ENCODE assay signal across 1 cellular context in the genomic region with DNA sequence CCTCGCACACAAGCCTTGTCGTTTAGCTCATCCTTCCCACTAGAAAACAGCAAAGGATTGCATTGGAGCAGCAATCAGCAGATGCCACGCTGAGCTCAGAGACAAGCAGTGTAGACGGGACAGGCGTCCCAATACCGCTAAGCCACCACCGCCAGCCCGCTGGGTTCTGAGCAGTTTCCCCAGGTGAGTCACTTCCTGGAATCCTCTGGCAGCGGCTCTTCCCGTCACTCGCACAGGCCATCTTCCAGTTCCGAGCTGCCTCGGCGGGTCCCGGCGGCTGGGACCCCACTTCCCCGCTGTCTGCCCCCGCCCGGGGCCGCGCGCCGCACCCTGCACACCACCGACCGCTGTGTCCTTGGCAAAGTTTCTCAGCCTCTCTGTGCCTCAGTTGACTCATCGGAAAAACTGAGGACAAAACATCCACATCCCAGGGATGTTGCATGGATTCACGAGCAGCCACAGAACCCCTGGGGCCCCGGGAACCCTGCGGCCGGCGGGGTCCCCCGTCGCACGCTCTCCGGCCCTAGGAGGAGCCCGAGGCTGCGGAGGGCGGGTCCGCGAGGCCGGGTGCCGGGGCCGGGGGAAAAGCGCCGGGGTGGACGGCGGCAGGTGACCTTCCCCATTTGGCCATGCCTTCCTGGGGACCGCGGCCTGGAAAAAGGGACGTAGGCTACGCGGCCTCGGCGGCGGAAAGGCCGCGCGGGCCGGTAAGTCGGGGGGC.
TF ChIP-seq lines count a peak whose summit lies in the region.

No MANE protein-coding gene starts in this region.

TF ChIP-seq in HepG2, 621 proteins besides CTCF, POLR2A, EP300 and RAD21 (continued from another document and continues in another):
- TF ChIP-seq, protein P1, sequence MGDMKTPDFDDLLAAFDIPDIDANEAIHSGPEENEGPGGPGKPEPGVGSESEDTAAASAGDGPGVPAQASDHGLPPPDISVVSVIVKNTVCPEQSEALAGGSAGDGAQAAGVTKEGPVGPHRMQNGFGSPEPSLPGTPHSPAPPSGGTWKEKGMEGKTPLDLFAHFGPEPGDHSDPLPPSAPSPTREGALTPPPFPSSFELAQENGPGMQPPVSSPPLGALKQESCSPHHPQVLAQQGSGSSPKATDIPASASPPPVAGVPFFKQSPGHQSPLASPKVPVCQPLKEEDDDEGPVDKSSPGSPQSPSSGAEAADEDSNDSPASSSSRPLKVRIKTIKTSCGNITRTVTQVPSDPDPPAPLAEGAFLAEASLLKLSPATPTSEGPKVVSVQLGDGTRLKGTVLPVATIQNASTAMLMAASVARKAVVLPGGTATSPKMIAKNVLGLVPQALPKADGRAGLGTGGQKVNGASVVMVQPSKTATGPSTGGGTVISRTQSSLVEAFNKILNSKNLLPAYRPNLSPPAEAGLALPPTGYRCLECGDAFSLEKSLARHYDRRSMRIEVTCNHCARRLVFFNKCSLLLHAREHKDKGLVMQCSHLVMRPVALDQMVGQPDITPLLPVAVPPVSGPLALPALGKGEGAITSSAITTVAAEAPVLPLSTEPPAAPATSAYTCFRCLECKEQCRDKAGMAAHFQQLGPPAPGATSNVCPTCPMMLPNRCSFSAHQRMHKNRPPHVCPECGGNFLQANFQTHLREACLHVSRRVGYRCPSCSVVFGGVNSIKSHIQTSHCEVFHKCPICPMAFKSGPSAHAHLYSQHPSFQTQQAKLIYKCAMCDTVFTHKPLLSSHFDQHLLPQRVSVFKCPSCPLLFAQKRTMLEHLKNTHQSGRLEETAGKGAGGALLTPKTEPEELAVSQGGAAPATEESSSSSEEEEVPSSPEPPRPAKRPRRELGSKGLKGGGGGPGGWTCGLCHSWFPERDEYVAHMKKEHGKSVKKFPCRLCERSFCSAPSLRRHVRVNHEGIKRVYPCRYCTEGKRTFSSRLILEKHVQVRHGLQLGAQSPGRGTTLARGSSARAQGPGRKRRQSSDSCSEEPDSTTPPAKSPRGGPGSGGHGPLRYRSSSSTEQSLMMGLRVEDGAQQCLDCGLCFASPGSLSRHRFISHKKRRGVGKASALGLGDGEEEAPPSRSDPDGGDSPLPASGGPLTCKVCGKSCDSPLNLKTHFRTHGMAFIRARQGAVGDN (CRISPR knock-in tag; IDR thresholded peaks at IDR 0.05) = peak; percentile 50
- no peak for TF ChIP-seq PAX8 (CRISPR knock-in tag; IDR thresholded peaks at IDR 0.05; ENCODE audit: borderline replicate concordance)
- no peak for TF ChIP-seq ZC3H4 (CRISPR knock-in tag; IDR thresholded peaks at IDR 0.05; ENCODE audit: borderline replicate concordance)
- TF ChIP-seq ZNF776 (CRISPR knock-in tag; IDR thresholded peaks at IDR 0.05) = no peak
- TF ChIP-seq SNAPC2 (CRISPR knock-in tag; IDR thresholded peaks at IDR 0.05) = no peak
- peak; percentile 65 for TF ChIP-seq ZNF501 (CRISPR knock-in tag; IDR thresholded peaks at IDR 0.05)
- TF ChIP-seq HOXA5 (CRISPR knock-in tag; IDR thresholded peaks at IDR 0.05) = no peak
- TF ChIP-seq ZNF451 (CRISPR knock-in tag; IDR thresholded peaks at IDR 0.05) = no peak
- no peak for TF ChIP-seq ZBTB38 (CRISPR knock-in tag; IDR thresholded peaks at IDR 0.05)
- TF ChIP-seq ZSCAN31 (CRISPR knock-in tag; IDR thresholded peaks at IDR 0.05; ENCODE audit: low read depth) = no peak
- TF ChIP-seq ZNF382 (CRISPR knock-in tag; IDR thresholded peaks at IDR 0.05; ENCODE audit: borderline replicate concordance) = no peak
- peak; percentile 41; the same call in 1 of the 2 replicates for TF ChIP-seq ZNF121 (CRISPR knock-in tag; IDR thresholded peaks at IDR 0.05)
- TF ChIP-seq, protein P2, sequence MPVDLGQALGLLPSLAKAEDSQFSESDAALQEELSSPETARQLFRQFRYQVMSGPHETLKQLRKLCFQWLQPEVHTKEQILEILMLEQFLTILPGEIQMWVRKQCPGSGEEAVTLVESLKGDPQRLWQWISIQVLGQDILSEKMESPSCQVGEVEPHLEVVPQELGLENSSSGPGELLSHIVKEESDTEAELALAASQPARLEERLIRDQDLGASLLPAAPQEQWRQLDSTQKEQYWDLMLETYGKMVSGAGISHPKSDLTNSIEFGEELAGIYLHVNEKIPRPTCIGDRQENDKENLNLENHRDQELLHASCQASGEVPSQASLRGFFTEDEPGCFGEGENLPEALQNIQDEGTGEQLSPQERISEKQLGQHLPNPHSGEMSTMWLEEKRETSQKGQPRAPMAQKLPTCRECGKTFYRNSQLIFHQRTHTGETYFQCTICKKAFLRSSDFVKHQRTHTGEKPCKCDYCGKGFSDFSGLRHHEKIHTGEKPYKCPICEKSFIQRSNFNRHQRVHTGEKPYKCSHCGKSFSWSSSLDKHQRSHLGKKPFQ (CRISPR knock-in tag; IDR thresholded peaks at IDR 0.05; ENCODE audit: insufficient replicate concordance) = no peak
- no peak for TF ChIP-seq ZNF296 (CRISPR knock-in tag; conservative IDR thresholded peaks at IDR 0.05)
- TF ChIP-seq, protein P3, sequence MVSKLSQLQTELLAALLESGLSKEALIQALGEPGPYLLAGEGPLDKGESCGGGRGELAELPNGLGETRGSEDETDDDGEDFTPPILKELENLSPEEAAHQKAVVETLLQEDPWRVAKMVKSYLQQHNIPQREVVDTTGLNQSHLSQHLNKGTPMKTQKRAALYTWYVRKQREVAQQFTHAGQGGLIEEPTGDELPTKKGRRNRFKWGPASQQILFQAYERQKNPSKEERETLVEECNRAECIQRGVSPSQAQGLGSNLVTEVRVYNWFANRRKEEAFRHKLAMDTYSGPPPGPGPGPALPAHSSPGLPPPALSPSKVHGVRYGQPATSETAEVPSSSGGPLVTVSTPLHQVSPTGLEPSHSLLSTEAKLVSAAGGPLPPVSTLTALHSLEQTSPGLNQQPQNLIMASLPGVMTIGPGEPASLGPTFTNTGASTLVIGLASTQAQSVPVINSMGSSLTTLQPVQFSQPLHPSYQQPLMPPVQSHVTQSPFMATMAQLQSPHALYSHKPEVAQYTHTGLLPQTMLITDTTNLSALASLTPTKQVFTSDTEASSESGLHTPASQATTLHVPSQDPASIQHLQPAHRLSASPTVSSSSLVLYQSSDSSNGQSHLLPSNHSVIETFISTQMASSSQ (IDR thresholded peaks at IDR 0.05; ENCODE audit: low read depth) = no peak
- TF ChIP-seq, protein P3 (CRISPR knock-in tag; IDR thresholded peaks at IDR 0.05; ENCODE audit: borderline replicate concordance) = no peak
- TF ChIP-seq MTA1 (CRISPR knock-in tag; IDR thresholded peaks at IDR 0.05; ENCODE audit: borderline replicate concordance) = no peak
- TF ChIP-seq, protein P4, sequence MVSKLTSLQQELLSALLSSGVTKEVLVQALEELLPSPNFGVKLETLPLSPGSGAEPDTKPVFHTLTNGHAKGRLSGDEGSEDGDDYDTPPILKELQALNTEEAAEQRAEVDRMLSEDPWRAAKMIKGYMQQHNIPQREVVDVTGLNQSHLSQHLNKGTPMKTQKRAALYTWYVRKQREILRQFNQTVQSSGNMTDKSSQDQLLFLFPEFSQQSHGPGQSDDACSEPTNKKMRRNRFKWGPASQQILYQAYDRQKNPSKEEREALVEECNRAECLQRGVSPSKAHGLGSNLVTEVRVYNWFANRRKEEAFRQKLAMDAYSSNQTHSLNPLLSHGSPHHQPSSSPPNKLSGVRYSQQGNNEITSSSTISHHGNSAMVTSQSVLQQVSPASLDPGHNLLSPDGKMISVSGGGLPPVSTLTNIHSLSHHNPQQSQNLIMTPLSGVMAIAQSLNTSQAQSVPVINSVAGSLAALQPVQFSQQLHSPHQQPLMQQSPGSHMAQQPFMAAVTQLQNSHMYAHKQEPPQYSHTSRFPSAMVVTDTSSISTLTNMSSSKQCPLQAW (CRISPR knock-in tag; IDR thresholded peaks at IDR 0.05) = no peak
- TF ChIP-seq ZBTB8A (CRISPR knock-in tag; IDR thresholded peaks at IDR 0.05; ENCODE audit: borderline replicate concordance, low read depth) = no peak
- TF ChIP-seq SALL1 (CRISPR knock-in tag; IDR thresholded peaks at IDR 0.05) = no peak; the same call in 1 of the 2 replicates
- TF ChIP-seq, protein P5, sequence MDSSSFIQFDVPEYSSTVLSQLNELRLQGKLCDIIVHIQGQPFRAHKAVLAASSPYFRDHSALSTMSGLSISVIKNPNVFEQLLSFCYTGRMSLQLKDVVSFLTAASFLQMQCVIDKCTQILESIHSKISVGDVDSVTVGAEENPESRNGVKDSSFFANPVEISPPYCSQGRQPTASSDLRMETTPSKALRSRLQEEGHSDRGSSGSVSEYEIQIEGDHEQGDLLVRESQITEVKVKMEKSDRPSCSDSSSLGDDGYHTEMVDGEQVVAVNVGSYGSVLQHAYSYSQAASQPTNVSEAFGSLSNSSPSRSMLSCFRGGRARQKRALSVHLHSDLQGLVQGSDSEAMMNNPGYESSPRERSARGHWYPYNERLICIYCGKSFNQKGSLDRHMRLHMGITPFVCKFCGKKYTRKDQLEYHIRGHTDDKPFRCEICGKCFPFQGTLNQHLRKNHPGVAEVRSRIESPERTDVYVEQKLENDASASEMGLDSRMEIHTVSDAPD (CRISPR knock-in tag; IDR thresholded peaks at IDR 0.05) = no peak
- TF ChIP-seq ARNTL (CRISPR knock-in tag; IDR thresholded peaks at IDR 0.05) = peak; percentile 2; the same call in 1 of the 2 replicates
- TF ChIP-seq SP1 (IDR thresholded peaks at IDR 0.05) = no peak
- no peak for TF ChIP-seq SP1 (CRISPR knock-in tag; IDR thresholded peaks at IDR 0.05)
- no peak for TF ChIP-seq ZNF850 (CRISPR knock-in tag; conservative IDR thresholded peaks at IDR 0.05)
- TF ChIP-seq, protein P6, sequence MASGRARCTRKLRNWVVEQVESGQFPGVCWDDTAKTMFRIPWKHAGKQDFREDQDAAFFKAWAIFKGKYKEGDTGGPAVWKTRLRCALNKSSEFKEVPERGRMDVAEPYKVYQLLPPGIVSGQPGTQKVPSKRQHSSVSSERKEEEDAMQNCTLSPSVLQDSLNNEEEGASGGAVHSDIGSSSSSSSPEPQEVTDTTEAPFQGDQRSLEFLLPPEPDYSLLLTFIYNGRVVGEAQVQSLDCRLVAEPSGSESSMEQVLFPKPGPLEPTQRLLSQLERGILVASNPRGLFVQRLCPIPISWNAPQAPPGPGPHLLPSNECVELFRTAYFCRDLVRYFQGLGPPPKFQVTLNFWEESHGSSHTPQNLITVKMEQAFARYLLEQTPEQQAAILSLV (CRISPR knock-in tag; IDR thresholded peaks at IDR 0.05; ENCODE audit: borderline replicate concordance) = peak; percentile 64; the same call in 1 of the 2 replicates
- TF ChIP-seq SMYD3 (CRISPR knock-in tag; IDR thresholded peaks at IDR 0.05) = no peak
- no peak for TF ChIP-seq NONO (IDR thresholded peaks at IDR 0.05)
- TF ChIP-seq NONO (CRISPR knock-in tag; conservative IDR thresholded peaks at IDR 0.05) = no peak
- no peak for TF ChIP-seq MYC (CRISPR knock-in tag; IDR thresholded peaks at IDR 0.05; ENCODE audit: borderline replicate concordance)
- TF ChIP-seq, protein P7, sequence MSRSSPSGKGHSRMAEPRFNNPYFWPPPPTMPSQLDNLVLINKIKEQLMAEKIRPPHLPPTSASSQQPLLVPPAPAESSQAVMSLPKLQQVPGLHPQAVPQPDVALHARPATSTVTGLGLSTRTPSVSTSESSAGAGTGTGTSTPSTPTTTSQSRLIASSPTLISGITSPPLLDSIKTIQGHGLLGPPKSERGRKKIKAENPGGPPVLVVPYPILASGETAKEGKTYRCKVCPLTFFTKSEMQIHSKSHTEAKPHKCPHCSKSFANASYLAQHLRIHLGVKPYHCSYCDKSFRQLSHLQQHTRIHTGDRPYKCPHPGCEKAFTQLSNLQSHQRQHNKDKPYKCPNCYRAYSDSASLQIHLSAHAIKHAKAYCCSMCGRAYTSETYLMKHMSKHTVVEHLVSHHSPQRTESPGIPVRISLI (CRISPR knock-in tag; IDR thresholded peaks at IDR 0.05; ENCODE audit: borderline replicate concordance) = no peak
- TF ChIP-seq CREM (IDR thresholded peaks at IDR 0.05) = no peak
- TF ChIP-seq CREM (CRISPR knock-in tag; IDR thresholded peaks at IDR 0.05) = no peak
- no peak for TF ChIP-seq ZNF460 (CRISPR knock-in tag; IDR thresholded peaks at IDR 0.05; ENCODE audit: borderline replicate concordance)
- no peak for TF ChIP-seq ATF1 (CRISPR knock-in tag; IDR thresholded peaks at IDR 0.05)
- TF ChIP-seq, protein P8, sequence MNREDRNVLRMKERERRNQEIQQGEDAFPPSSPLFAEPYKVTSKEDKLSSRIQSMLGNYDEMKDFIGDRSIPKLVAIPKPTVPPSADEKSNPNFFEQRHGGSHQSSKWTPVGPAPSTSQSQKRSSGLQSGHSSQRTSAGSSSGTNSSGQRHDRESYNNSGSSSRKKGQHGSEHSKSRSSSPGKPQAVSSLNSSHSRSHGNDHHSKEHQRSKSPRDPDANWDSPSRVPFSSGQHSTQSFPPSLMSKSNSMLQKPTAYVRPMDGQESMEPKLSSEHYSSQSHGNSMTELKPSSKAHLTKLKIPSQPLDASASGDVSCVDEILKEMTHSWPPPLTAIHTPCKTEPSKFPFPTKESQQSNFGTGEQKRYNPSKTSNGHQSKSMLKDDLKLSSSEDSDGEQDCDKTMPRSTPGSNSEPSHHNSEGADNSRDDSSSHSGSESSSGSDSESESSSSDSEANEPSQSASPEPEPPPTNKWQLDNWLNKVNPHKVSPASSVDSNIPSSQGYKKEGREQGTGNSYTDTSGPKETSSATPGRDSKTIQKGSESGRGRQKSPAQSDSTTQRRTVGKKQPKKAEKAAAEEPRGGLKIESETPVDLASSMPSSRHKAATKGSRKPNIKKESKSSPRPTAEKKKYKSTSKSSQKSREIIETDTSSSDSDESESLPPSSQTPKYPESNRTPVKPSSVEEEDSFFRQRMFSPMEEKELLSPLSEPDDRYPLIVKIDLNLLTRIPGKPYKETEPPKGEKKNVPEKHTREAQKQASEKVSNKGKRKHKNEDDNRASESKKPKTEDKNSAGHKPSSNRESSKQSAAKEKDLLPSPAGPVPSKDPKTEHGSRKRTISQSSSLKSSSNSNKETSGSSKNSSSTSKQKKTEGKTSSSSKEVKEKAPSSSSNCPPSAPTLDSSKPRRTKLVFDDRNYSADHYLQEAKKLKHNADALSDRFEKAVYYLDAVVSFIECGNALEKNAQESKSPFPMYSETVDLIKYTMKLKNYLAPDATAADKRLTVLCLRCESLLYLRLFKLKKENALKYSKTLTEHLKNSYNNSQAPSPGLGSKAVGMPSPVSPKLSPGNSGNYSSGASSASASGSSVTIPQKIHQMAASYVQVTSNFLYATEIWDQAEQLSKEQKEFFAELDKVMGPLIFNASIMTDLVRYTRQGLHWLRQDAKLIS (CRISPR knock-in tag; IDR thresholded peaks at IDR 0.05) = no peak
